ENCODE assay signal across 1 cellular context in the genomic region with DNA sequence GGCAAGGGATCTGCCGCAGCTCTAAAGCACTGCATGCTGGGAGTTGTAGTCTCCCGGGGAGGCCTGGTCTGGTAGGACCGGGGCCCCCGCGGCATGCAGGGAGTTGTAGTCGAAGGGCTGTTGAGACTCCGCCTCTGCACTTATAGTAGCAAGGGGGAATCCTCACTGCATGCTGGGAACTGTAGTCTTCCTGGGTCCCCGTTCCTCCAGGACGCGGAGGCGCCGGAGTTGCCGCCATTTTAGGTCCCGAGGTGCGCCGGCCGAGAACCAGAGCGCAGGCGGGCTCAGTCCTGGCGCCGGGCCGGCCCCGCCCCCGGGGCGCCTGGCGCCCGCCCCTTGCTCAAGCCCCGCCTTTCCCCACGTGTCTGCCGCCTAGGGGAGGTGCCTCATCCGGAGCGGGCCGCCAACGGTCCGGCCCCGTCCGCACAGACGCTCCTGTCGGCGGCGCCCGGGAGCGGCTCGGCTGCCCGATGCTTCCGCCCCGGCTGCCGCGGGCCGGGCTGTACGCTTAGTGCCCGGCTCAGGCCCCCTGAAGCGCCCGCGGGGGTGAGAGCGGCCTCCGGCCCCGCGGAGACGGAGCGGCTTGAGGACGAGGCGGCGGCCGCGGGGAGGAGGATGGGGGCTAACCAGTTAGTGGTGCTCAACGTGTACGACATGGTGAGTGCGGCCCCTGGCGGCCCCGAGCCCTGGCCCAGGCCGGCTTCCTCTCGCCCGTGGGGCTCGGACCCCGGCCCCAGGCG.
TF ChIP-seq lines count a peak whose summit lies in the region.

TSS of gene DESI2 (plus strand) at position 428 of the 740 bp plus-strand sequence. CDS start at position 616, 188 bp downstream.

TF ChIP-seq in SK-N-SH, 30 proteins besides CTCF, POLR2A, EP300 and RAD21 (continued from another document):
- TF ChIP-seq, protein P1, sequence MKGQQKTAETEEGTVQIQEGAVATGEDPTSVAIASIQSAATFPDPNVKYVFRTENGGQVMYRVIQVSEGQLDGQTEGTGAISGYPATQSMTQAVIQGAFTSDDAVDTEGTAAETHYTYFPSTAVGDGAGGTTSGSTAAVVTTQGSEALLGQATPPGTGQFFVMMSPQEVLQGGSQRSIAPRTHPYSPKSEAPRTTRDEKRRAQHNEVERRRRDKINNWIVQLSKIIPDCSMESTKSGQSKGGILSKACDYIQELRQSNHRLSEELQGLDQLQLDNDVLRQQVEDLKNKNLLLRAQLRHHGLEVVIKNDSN (IDR thresholded peaks at IDR 0.05; ENCODE audit: borderline replicate concordance, low read depth), result peak; percentile 77
- TF ChIP-seq NFIC (IDR thresholded peaks at IDR 0.05; ENCODE audit: borderline replicate concordance) (no peak), TEAD4 (IDR thresholded peaks at IDR 0.05; ENCODE audit: borderline replicate concordance, insufficient read depth) (no peak)
